26 cellular contexts compared by ENCODE assay signal in genomic region chr2:112831956-112832567, GRCh38. TPM values are rescaled to one million over a fixed set of nuclear protein-coding genes. Genes with fewer than 3 reads are reported as not detected.
DNase-seq lines count a peak whose midpoint lies in the region; ATAC-seq and TF ChIP-seq lines count a peak whose summit lies in the region.
"Had no signal": no experiment of that assay in that cellular context is flagged by ENCODE, and none has a peak within 500 bp of the region (broad histone marks: within the 10 kb centered on the region; RNA-seq: fewer than 3 reads in every experiment).

No MANE protein-coding gene starts in this region.

- ATAC-seq in HG03457 (IDR thresholded peaks at IDR 0.05; ENCODE audit: unreplicated experiment), result no peak
- ATAC-seq: activated T-cell treated with anti-CD3 and anti-CD28 coated beads, Interleukin-2, amount 50 U/mL, for 4 hours; HCT116; K562 had no signal

- no peak overlapping the region for H3K4me3 ChIP-seq in uterus
- H3K4me3 ChIP-seq: cardiac muscle cell, K562, left ventricle myocardium inferior, upper lobe of left lung had no signal

- peaks cover 0 to 9% (median 4%) of the 10 kb centered on the region in 3 donors for H3K27me3 Mint-ChIP-seq in CD14-positive monocyte (ENCODE audit: low read depth in 3 of 3)
- H3K27me3 Mint-ChIP-seq in activated CD4-positive, alpha-beta T cell treated with anti-CD3 and anti-CD28 coated beads, Interleukin-2, amount 10 ng/mL, durations not matched to agents 7 days and 5 days, result peaks cover 12% of the 10 kb centered on the region

- TF ChIP-seq CTCF in CD14-positive monocyte (IDR thresholded peaks at IDR 0.05) (no peak), uterus (IDR thresholded peaks at IDR 0.05) (no peak)

- peak overlapping the region; percentile 34 to 94 (median 79) for H3K27ac Mint-ChIP-seq in CD14-positive monocyte
- H3K27ac Mint-ChIP-seq in activated CD4-positive, alpha-beta T cell treated with anti-CD3 and anti-CD28 coated beads, Interleukin-2, amount 10 ng/mL, durations not matched to agents 7 days and 5 days, result no peak overlapping the region

- H3K4me1 ChIP-seq in uterus, result no peaks in the 10 kb centered on the region
- H3K4me1 ChIP-seq: left ventricle myocardium inferior had no signal

- no peak overlapping the region for H3K27ac ChIP-seq in uterus
- H3K27ac ChIP-seq: cardiac muscle cell, left ventricle myocardium inferior, upper lobe of left lung had no signal

- intact Hi-C loops in CD14-positive monocyte (cut with micrococcal nuclease) (loop anchor here in 1 of 2 donors (5.0 kb wide), 3 partner anchors 35 to 85 kb away; no protein-coding TSS in a partner anchor), uterus (cut with DNase I; ENCODE audit: low total_unique reads) (no loop called here)

- H3K9me3 Mint-ChIP-seq in CD14-positive monocyte, result peaks cover 0 to 8% (median 0%) of the 10 kb centered on the region in 7 donors
- no peaks in the 10 kb centered on the region for H3K9me3 Mint-ChIP-seq in activated CD4-positive, alpha-beta T cell treated with anti-CD3 and anti-CD28 coated beads, Interleukin-2, amount 10 ng/mL, durations not matched to agents 7 days and 5 days
- H3K9me3 Mint-ChIP-seq: activated T-cell treated with anti-CD3 and anti-CD28 coated beads, Interleukin-2, amount 50 U/mL, for 4 hours; neural crest cell had no signal

- peaks cover 63 to 68% of the 10 kb centered on the region in 2 donors for H3K36me3 Mint-ChIP-seq in CD14-positive monocyte
- no peaks in the 10 kb centered on the region for H3K36me3 Mint-ChIP-seq in activated CD4-positive, alpha-beta T cell treated with anti-CD3 and anti-CD28 coated beads, Interleukin-2, amount 10 ng/mL, durations not matched to agents 7 days and 5 days (ENCODE audit: low read depth)

- no peaks in the 10 kb centered on the region for H3K27me3 ChIP-seq in uterus
- H3K27me3 ChIP-seq: cardiac muscle cell, upper lobe of left lung had no signal

- H3K4me1 Mint-ChIP-seq in CD14-positive monocyte, result peaks cover 62% of the 10 kb centered on the region
- H3K4me1 Mint-ChIP-seq in activated CD4-positive, alpha-beta T cell treated with anti-CD3 and anti-CD28 coated beads, Interleukin-2, amount 10 ng/mL, durations not matched to agents 7 days and 5 days, result no peaks in the 10 kb centered on the region

- no peak for DNase-seq in CD14-positive monocyte (ENCODE audit: low spot score)
- peak; percentile 2 for DNase-seq in NCI-H69 (lab: John Stamatoyannopoulos, UW)
- peak; percentile 9 for DNase-seq in astrocyte of the hippocampus (ENCODE audit: low read depth, low spot score)
- DNase-seq in lung microvascular endothelial cell (ENCODE audit: low read depth in 2 of 2), result peak; percentile 25 to 39
- no peak for DNase-seq in activated CD4-positive, alpha-beta T cell treated with anti-CD3 and anti-CD28 coated beads, Interleukin-2, amount 10 ng/mL, durations not matched to agents 7 days and 5 days
- no peak for DNase-seq in DMS53 treated with DMSO at 0.1 percent for 48 hours (lab: John Stamatoyannopoulos, UW; ENCODE audit: unreplicated experiment)
- DNase-seq in uterus, result no peak
- DNase-seq: activated naive CD4-positive, alpha-beta T cell treated with Interleukin-2 at 50 U/mL for 16 hours; activated T-cell treated with anti-CD3 and anti-CD28 coated beads, Interleukin-2, amount 50 U/mL, for 4 hours; amniotic stem cell; C1 segment of cervical spinal cord; foreskin fibroblast; left ventricle myocardium inferior; NCI-H1048; NCI-H2029 treated with DMSO at 0.1 percent for 48 hours; NCI-H446; stimulated activated CD8-positive, alpha-beta memory T cell treated with anti-CD3 and anti-CD28 coated beads, Interleukin-4, amount 100 ng/mL, for 48 hours; upper lobe of left lung had no signal

- no peaks in the 10 kb centered on the region for H3K9me3 ChIP-seq in uterus
- H3K9me3 ChIP-seq: left ventricle myocardium inferior, upper lobe of left lung had no signal

- no peaks in the 10 kb centered on the region for H3K36me3 ChIP-seq in uterus
- H3K36me3 ChIP-seq: cardiac muscle cell, left ventricle myocardium inferior, upper lobe of left lung had no signal

- CTCF ChIA-PET in activated CD4-positive, alpha-beta T cell treated with anti-CD3 and anti-CD28 coated beads, Interleukin-2, amount 10 ng/mL, durations not matched to agents 7 days and 5 days (lab: Charles Lee), result interaction anchor here (1.5 to 2.1 kb wide), 3 partner anchors 13 to 54 kb away, joined by 4 to 6 read pairs (median 4); no protein-coding TSS in a partner anchor

- H3K4me3 Mint-ChIP-seq in CD14-positive monocyte, result peak overlapping the region; percentile 63 to 72
- H3K4me3 Mint-ChIP-seq in activated CD4-positive, alpha-beta T cell treated with anti-CD3 and anti-CD28 coated beads, Interleukin-2, amount 10 ng/mL, durations not matched to agents 7 days and 5 days, result no peak overlapping the region
- H3K4me3 Mint-ChIP-seq: activated T-cell treated with anti-CD3 and anti-CD28 coated beads, Interleukin-2, amount 50 U/mL, for 4 hours; neural crest cell had no signal

- no peak for TF ChIP-seq POLR2A in uterus (IDR thresholded peaks at IDR 0.05)

- POLR2A ChIA-PET in activated CD4-positive, alpha-beta T cell treated with anti-CD3 and anti-CD28 coated beads, Interleukin-2, amount 10 ng/mL, durations not matched to agents 7 days and 5 days (lab: Charles Lee), result no interaction called here

RNA-seq across cellular contexts. Expression of gene IL1B, which starts 4.5 kb away (rescaled TPM):
- 100 to 1,000 TPM in 1 of 2 donors, 10 to 100 TPM in 1; 65.1 to 114 TPM for polyA plus RNA-seq in CD14-positive monocyte
- total RNA-seq in lung microvascular endothelial cell (0.22 TPM in 1 of 2 replicates, not detected in the other), uterus (under 1 TPM in 1 of 4 donors, not detected in 3; 0.26 TPM)
- not detected for total RNA-seq in activated CD4-positive, alpha-beta T cell treated with anti-CD3 and anti-CD28 coated beads, Interleukin-2, amount 10 ng/mL, durations not matched to agents 7 days and 5 days
- total RNA-seq: activated CD8-positive, alpha-beta memory T cell treated with anti-CD3 and anti-CD28 coated beads for 36 hours; cardiac muscle cell; epithelial cell of proximal tubule; neural crest cell had no signal
- polyA plus RNA-seq: cardiac muscle cell, K562 had no signal

RNA-seq across cellular contexts. Expression of gene IL1A, which starts 47.8 kb away (rescaled TPM):
- polyA plus RNA-seq in CD14-positive monocyte, result under 1 TPM in 1 of 2 donors, not detected in 1; 0.26 TPM
- total RNA-seq in lung microvascular endothelial cell, result under 0.01 TPM in 1 of 2 replicates, not detected in the other
- under 1 TPM; 0.17 to 0.21 TPM for total RNA-seq in activated CD4-positive, alpha-beta T cell treated with anti-CD3 and anti-CD28 coated beads, Interleukin-2, amount 10 ng/mL, durations not matched to agents 7 days and 5 days
- under 1 TPM in 1 of 4 donors, not detected in 3; 0.41 TPM for total RNA-seq in uterus
- total RNA-seq: cardiac muscle cell, left ventricle myocardium inferior, neural crest cell, posterior vena cava had no signal
- polyA plus RNA-seq: cardiac muscle cell had no signal

Comparison
In these comparisons a context has a peak if more than half of its experiments do, and no peak if none do; other contexts are left out.
1. DNase-seq: peak in NCI-H69 (single experiment), astrocyte of the hippocampus (single experiment) and lung microvascular endothelial cell (2 of 2); none in CD14-positive monocyte (single experiment), activated CD4-positive, alpha-beta T cell treated with anti-CD3 and anti-CD28 coated beads, Interleukin-2, amount 10 ng/mL, durations not matched to agents 7 days and 5 days (single experiment), DMS53 treated with DMSO at 0.1 percent for 48 hours (single experiment) and uterus (0 of 2).